In genomic region chr2:231404219-231404618, GRCh38 we compare ENCODE assay signal across 3 cellular contexts. TPM values are rescaled to one million over a fixed set of nuclear protein-coding genes. Genes with fewer than 3 reads are reported as not detected.
"Had no signal": no experiment of that assay in that cellular context is flagged by ENCODE, and none has a peak within 500 bp of the region (broad histone marks: within the 10 kb centered on the region; RNA-seq: fewer than 3 reads in every experiment).

No MANE protein-coding gene starts in this region.

RNA-seq across cellular contexts. Expression of gene B3GNT7, which starts 8.7 kb away (rescaled TPM):
- total RNA-seq: LHCN-M2, MCF 10A, NCI-H460 had no signal
